In the genomic region with DNA sequence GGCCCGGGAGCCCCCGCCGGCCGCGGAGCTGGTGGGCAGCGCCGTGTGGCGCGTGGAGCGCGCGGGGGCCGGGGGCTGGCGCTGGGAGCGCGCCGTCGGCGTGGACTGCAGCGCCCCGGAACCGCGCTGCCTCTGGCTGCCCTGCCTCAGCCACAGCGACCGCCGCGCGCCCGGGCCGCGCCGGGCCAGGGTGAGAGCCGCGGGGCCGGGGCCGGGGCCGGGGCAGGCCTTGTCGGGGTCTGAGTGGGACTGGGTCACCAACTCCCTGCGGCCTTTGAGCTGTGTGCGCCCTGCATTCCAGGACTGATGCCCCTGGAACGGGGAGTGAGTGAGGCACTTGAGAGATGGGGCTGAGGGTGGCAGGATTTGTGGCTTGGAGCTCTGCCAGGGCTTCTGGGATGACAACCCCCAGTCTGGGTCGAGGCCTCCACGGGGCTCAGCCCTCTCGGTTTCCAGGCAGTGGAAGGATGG, we compare ENCODE assay signal across 8 cellular contexts. TPM values are rescaled to one million over a fixed set of nuclear protein-coding genes. Genes with fewer than 3 reads are reported as not detected.
DNase-seq lines count a peak whose midpoint lies in the region; ATAC-seq and TF ChIP-seq lines count a peak whose summit lies in the region.

No MANE protein-coding gene starts in this region.

- peak overlapping the region; percentile 87 for H3K27ac Mint-ChIP-seq in HFFc6
- H3K27ac Mint-ChIP-seq in activated CD8-positive, alpha-beta memory T cell treated with anti-CD3 and anti-CD28 coated beads, Interleukin-2, amount 10 ng/mL, durations not matched to agents 7 days and 5 days: no peak overlapping the region

- H3K4me3 Mint-ChIP-seq in HFFc6: peak overlapping the region; percentile 95
- no peak overlapping the region for H3K4me3 Mint-ChIP-seq in activated CD8-positive, alpha-beta memory T cell treated with anti-CD3 and anti-CD28 coated beads, Interleukin-2, amount 10 ng/mL, durations not matched to agents 7 days and 5 days

- ATAC-seq in activated CD8-positive, alpha-beta memory T cell treated with anti-CD3 and anti-CD28 coated beads, Interleukin-2, amount 10 ng/mL, durations not matched to agents 7 days and 5 days: no peak
- ATAC-seq in GM19397 (IDR thresholded peaks at IDR 0.05; ENCODE audit: unreplicated experiment): no peak

- peaks cover 23% of the 10 kb centered on the region; the same call in 1 of the 2 replicates for H3K36me3 Mint-ChIP-seq in HFFc6 (ENCODE audit: low read depth)
- H3K36me3 Mint-ChIP-seq in activated CD8-positive, alpha-beta memory T cell treated with anti-CD3 and anti-CD28 coated beads, Interleukin-2, amount 10 ng/mL, durations not matched to agents 7 days and 5 days: no peaks in the 10 kb centered on the region

- H3K4me1 ChIP-seq in left ventricle myocardium inferior: peaks cover 95% of the 10 kb centered on the region
- H3K4me1 ChIP-seq in stomach smooth muscle (ENCODE audit: control insufficient read depth, insufficient read depth, low read length): peaks cover 67% of the 10 kb centered on the region

- peak overlapping the region; percentile 58 for H3K9ac ChIP-seq in stomach smooth muscle (ENCODE audit: low read length in 2 of 2)

- H3K4me3 ChIP-seq in left ventricle myocardium inferior (peak overlapping the region; percentile 69), stomach smooth muscle (ENCODE audit: low read length in 2 of 2) (peak overlapping the region; percentile 46 to 69)

- peaks cover 2% of the 10 kb centered on the region for H3K27me3 Mint-ChIP-seq in HFFc6 (ENCODE audit: insufficient read depth)
- H3K27me3 Mint-ChIP-seq in activated CD8-positive, alpha-beta memory T cell treated with anti-CD3 and anti-CD28 coated beads, Interleukin-2, amount 10 ng/mL, durations not matched to agents 7 days and 5 days: peaks cover 42% of the 10 kb centered on the region

- intact Hi-C loops in left ventricle myocardium inferior (cut with micrococcal nuclease): no loop called here

- CTCF ChIA-PET in activated CD8-positive, alpha-beta memory T cell treated with anti-CD3 and anti-CD28 coated beads, Interleukin-2, amount 10 ng/mL, durations not matched to agents 7 days and 5 days (lab: Charles Lee): no interaction called here

- peaks cover 74% of the 10 kb centered on the region for H3K4me1 Mint-ChIP-seq in HFFc6 (ENCODE audit: low read depth)
- peaks cover 3% of the 10 kb centered on the region for H3K4me1 Mint-ChIP-seq in activated CD8-positive, alpha-beta memory T cell treated with anti-CD3 and anti-CD28 coated beads, Interleukin-2, amount 10 ng/mL, durations not matched to agents 7 days and 5 days

- TF ChIP-seq CTCF in HFFc6 (IDR thresholded peaks at IDR 0.05) (no peak), left ventricle myocardium inferior (IDR thresholded peaks at IDR 0.05; ENCODE audit: borderline replicate concordance) (no peak)

- DNase-seq in HFFc6 (peak; percentile 33), UCSD-AML1 (lab: John Stamatoyannopoulos, UW; ENCODE audit: unreplicated experiment) (peak; percentile 35), left ventricle myocardium inferior (no peak)
- DNase-seq in activated CD4-positive, alpha-beta T cell treated with anti-CD3 and anti-CD28 coated beads, Interleukin-2, amount 50 U/mL, for 1 hour: no peak
- no peak for DNase-seq in stimulated activated CD4-positive, alpha-beta T cell treated with anti-CD3 and anti-CD28 coated beads, Interleukin-12 subunit alpha, Interleukin-12 subunit beta, amount 100 ng/mL, for 4 hours
- no peak for DNase-seq in activated CD8-positive, alpha-beta memory T cell treated with anti-CD3 and anti-CD28 coated beads, Interleukin-2, amount 10 ng/mL, durations not matched to agents 7 days and 5 days

- H3K9me3 ChIP-seq in left ventricle myocardium inferior (replicated peaks): no peaks in the 10 kb centered on the region
- no peaks in the 10 kb centered on the region for H3K9me3 ChIP-seq in stomach smooth muscle (ENCODE audit: control insufficient read depth in 2 of 2, low read length in 2 of 2)

- no peaks in the 10 kb centered on the region for H3K9me3 Mint-ChIP-seq in HFFc6
- no peaks in the 10 kb centered on the region for H3K9me3 Mint-ChIP-seq in activated CD8-positive, alpha-beta memory T cell treated with anti-CD3 and anti-CD28 coated beads, Interleukin-2, amount 10 ng/mL, durations not matched to agents 7 days and 5 days (ENCODE audit: low read depth)

- H3K36me3 ChIP-seq in left ventricle myocardium inferior (peaks cover 10% of the 10 kb centered on the region), stomach smooth muscle (ENCODE audit: control insufficient read depth in 2 of 2, insufficient read depth in 2 of 2, low read length in 2 of 2) (peaks cover 3% of the 10 kb centered on the region in 2 donors)

- H3K27ac ChIP-seq in left ventricle myocardium inferior (replicated peaks) (peak overlapping the region; percentile 93), stomach smooth muscle (ENCODE audit: low read length) (peak overlapping the region; percentile 69)

- no peaks in the 10 kb centered on the region for H3K27me3 ChIP-seq in left ventricle myocardium inferior (ENCODE audit: low read depth)
- H3K27me3 ChIP-seq in stomach smooth muscle (ENCODE audit: control insufficient read depth in 1 of 2, insufficient read depth in 2 of 2, low read length in 2 of 2): no peaks in the 10 kb centered on the region

RNA-seq across cellular contexts. Expression of a gene that starts 25.7 kb away (rescaled TPM):
- 100 to 1,000 TPM; 206 to 231 (median 224) TPM for total RNA-seq in HFFc6 (2021; fragmentation: NEBNext Ultra II Directional; extraction: Animal tissue kit (Norgen Biotek cat#: 25700))
- total RNA-seq in left ventricle myocardium inferior: 60.8 TPM
- total RNA-seq in activated CD8-positive, alpha-beta memory T cell treated with anti-CD3 and anti-CD28 coated beads, Interleukin-2, amount 10 ng/mL, durations not matched to agents 7 days and 5 days: under 1 TPM in 1 of 2 experiments, not detected in 1; 0.40 TPM

Comparison
In these comparisons a context has a peak if more than half of its experiments do, and no peak if none do; other contexts are left out.
1. DNase-seq: peak in HFFc6 (single experiment) and UCSD-AML1 (single experiment); none in left ventricle myocardium inferior (single experiment), activated CD4-positive, alpha-beta T cell treated with anti-CD3 and anti-CD28 coated beads, Interleukin-2, amount 50 U/mL, for 1 hour (single experiment), stimulated activated CD4-positive, alpha-beta T cell treated with anti-CD3 and anti-CD28 coated beads, Interleukin-12 subunit alpha, Interleukin-12 subunit beta, amount 100 ng/mL, for 4 hours (single experiment) and activated CD8-positive, alpha-beta memory T cell treated with anti-CD3 and anti-CD28 coated beads, Interleukin-2, amount 10 ng/mL, durations not matched to agents 7 days and 5 days (single experiment).
2. RNA of a gene that starts 25.7 kb away (total RNA-seq): 206 to 231 TPM in HFFc6 and 60.8 TPM in left ventricle myocardium inferior (single experiment); 0.40 TPM in activated CD8-positive, alpha-beta memory T cell treated with anti-CD3 and anti-CD28 coated beads, Interleukin-2, amount 10 ng/mL, durations not matched to agents 7 days and 5 days; every median in the first group is over 10 times any median in the second.